ENCODE assay signal across 11 cellular contexts in the genomic region with DNA sequence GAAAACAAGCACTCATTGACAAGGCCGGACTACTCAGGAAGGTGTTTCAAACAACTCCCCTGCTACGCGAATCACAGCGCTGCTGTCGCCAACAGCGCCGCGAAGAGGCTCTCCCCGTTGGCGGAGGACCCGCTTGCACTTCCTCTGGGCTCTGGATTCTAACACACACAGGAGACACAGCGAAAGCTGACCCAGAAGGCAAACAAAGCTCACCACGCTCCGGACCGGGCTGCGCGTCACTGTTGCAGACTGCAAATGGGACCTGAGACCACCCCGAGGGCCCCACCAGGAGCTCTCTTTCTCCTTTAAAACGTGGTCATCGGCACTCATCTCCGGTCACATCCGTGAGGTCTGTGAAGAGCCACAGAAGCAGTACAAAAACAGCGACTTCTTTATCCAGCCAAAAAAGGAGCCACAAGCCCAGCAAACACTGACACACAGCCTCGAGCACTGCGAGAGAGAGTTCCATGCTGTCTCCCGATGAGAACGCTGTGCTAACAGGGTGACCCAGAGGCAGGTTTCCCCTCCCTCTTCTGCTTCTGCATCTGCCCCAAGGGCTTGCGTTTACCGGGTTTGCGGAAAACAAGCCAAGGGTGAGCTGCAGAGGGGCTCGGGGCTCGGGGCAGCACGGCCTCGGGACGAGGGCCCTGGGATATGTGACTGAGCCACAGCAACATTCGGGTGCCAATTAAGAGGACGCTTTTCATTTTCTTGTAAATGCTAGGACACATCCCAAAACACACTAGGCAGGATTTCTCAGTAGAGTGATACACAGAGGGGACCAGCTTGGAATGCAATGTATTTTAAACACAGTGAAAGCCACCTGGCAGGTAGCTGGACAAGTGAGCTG. TPM values are rescaled to one million over a fixed set of nuclear protein-coding genes. Genes with fewer than 3 reads are reported as not detected.
DNase-seq lines count a peak whose midpoint lies in the region; ATAC-seq and TF ChIP-seq lines count a peak whose summit lies in the region.
"Had no signal": no experiment of that assay in that cellular context is flagged by ENCODE, and none has a peak within 500 bp of the region (broad histone marks: within the 10 kb centered on the region; RNA-seq: fewer than 3 reads in every experiment).

No MANE protein-coding gene starts in this region.

- peaks cover 0 to 41% (median 7%) of the 10 kb centered on the region in 3 donors for H3K4me1 ChIP-seq in gastroesophageal sphincter
- peaks cover 8 to 10% of the 10 kb centered on the region in 2 donors for H3K4me1 ChIP-seq in muscle layer of duodenum (ENCODE audit: control insufficient read depth in 1 of 2, insufficient read depth in 2 of 2, low read length in 2 of 2)
- H3K4me1 ChIP-seq in thoracic aorta (ENCODE audit: control insufficient read depth in 1 of 2, low read depth in 2 of 2) = peaks cover 17 to 23% of the 10 kb centered on the region in 2 donors
- H3K4me1 ChIP-seq: parathyroid adenoma had no signal

- H3K27ac ChIP-seq in gastroesophageal sphincter (peak overlapping the region; percentile 3 to 75 (median 72)), muscle layer of duodenum (ENCODE audit: low read length) (peak overlapping the region; percentile 76), thoracic aorta (peak overlapping the region in 1 of 2 donors; percentile 26)
- H3K27ac ChIP-seq: parathyroid adenoma had no signal

- no peak for TF ChIP-seq CTCF in gastroesophageal sphincter (IDR thresholded peaks at IDR 0.05)
- no peak for TF ChIP-seq CTCF in thoracic aorta (IDR thresholded peaks at IDR 0.05)

- no peak for ATAC-seq in gastroesophageal sphincter
- no peak for ATAC-seq in thoracic aorta (ENCODE audit: insufficient number of reproducible peaks, low FRiP score, low read depth)
- ATAC-seq: body of pancreas had no signal

- peaks cover 0 to 43% of the 10 kb centered on the region in 2 donors for H3K36me3 ChIP-seq in gastroesophageal sphincter
- peaks cover 14 to 17% of the 10 kb centered on the region in 2 donors for H3K36me3 ChIP-seq in muscle layer of duodenum (ENCODE audit: control insufficient read depth in 1 of 2, insufficient read depth in 2 of 2, low read length in 2 of 2)
- peaks cover 3% of the 10 kb centered on the region for H3K36me3 ChIP-seq in thoracic aorta

- no peak for TF ChIP-seq POLR2A in gastroesophageal sphincter (IDR thresholded peaks at IDR 0.05)

- DNase-seq in thoracic aorta (ENCODE audit: low spot score) (no peak), foreskin melanocyte (no peak), kidney tubule cell (ENCODE audit: low spot score) (no peak)
- no peak for DNase-seq in activated CD4-positive, CD25-positive, alpha-beta regulatory T cell treated with anti-CD3 and anti-CD28 coated beads, Interleukin-2, amount 50 U/mL, for 72 hours
- DNase-seq: activated CD4-positive, alpha-beta T cell treated with anti-CD3 and anti-CD28 coated beads, Interleukin-2, amount 50 U/mL, for 48 hours; NCI-H187 treated with DMSO at 0.1 percent for 48 hours had no signal

- WGBS in gastroesophageal sphincter (ENCODE audit: low coverage in 1 of 2), 2 donors = 58 to 60% methylated on average over 2 to 5 of the region's 37 CpGs

- TF ChIP-seq EP300 in gastroesophageal sphincter (IDR thresholded peaks at IDR 0.05) = no peak

- H3K27me3 ChIP-seq in gastroesophageal sphincter (no peaks in the 10 kb centered on the region), muscle layer of duodenum (ENCODE audit: low read depth, low read length) (no peaks in the 10 kb centered on the region), thoracic aorta (replicated peaks; ENCODE audit: insufficient read depth) (no peaks in the 10 kb centered on the region)
- H3K27me3 ChIP-seq: body of pancreas had no signal

- H3K9me3 ChIP-seq in gastroesophageal sphincter (no peaks in the 10 kb centered on the region), muscle layer of duodenum (ENCODE audit: control insufficient read depth in 1 of 2, low read length in 2 of 2) (no peaks in the 10 kb centered on the region), thoracic aorta (no peaks in the 10 kb centered on the region)
- H3K9me3 ChIP-seq: body of pancreas had no signal

- H3K4me3 ChIP-seq in gastroesophageal sphincter = peak overlapping the region in 1 of 2 donors; percentile 17
- peak overlapping the region in 1 of 2 donors; percentile 30 for H3K4me3 ChIP-seq in muscle layer of duodenum (ENCODE audit: low read depth in 1 of 2, low read length in 2 of 2)
- peak overlapping the region; percentile 28 for H3K4me3 ChIP-seq in thoracic aorta
- H3K4me3 ChIP-seq: body of pancreas had no signal

TF ChIP-seq in PFSK-1, 5 proteins besides CTCF, POLR2A, EP300 and RAD21:
- TF ChIP-seq FOXP2 (optimal IDR thresholded peaks at IDR 0.05; ENCODE audit: borderline replicate concordance, extremely low read depth, extremely low read length, insufficient read depth) = peak; percentile 74
- TF ChIP-seq TAF1 (IDR thresholded peaks at IDR 0.05; ENCODE audit: borderline replicate concordance, insufficient read depth, low read length) = no peak
- TF ChIP-seq POLR2AphosphoS5 (IDR thresholded peaks at IDR 0.05; ENCODE audit: low read depth, low read length) = no peak; the same call in 1 of the 2 replicates
- peak; percentile 59; the same call in 1 of the 2 replicates for TF ChIP-seq SIN3A (IDR thresholded peaks at IDR 0.05; ENCODE audit: borderline replicate concordance, insufficient read depth, low read length)

RNA-seq across cellular contexts. Expression of a gene that starts 41.3 kb away (rescaled TPM):
- 0.60 TPM for polyA plus RNA-seq in PFSK-1 (2012; ENCODE audit: insufficient read length, low read depth)
- total RNA-seq in gastroesophageal sphincter = under 1 TPM; 0.12 to 0.62 (median 0.32) TPM
- total RNA-seq in thoracic aorta = 1 to 10 TPM; 1.4 to 3.7 TPM
- total RNA-seq: body of pancreas had no signal
